In genomic region chr10:122486396-122487080, GRCh38 we compare ENCODE assay signal across 29 cellular contexts. TPM values are rescaled to one million over a fixed set of nuclear protein-coding genes. Genes with fewer than 3 reads are reported as not detected.
DNase-seq lines count a peak whose midpoint lies in the region; ATAC-seq and TF ChIP-seq lines count a peak whose summit lies in the region.
"Had no signal": no experiment of that assay in that cellular context is flagged by ENCODE, and none has a peak within 500 bp of the region (broad histone marks: within the 10 kb centered on the region; RNA-seq: fewer than 3 reads in every experiment).

No MANE protein-coding gene starts in this region.

- H2AK5ac ChIP-seq in neuronal stem cell (ENCODE audit: low read depth, low read length): no peak overlapping the region

- no peak overlapping the region for H3K14ac ChIP-seq in neuronal stem cell (ENCODE audit: low read length)

- no peak overlapping the region for H3K23ac ChIP-seq in neuronal stem cell (ENCODE audit: low read depth, low read length, poor library complexity)

- peak overlapping the region; percentile 73 for H3K27ac ChIP-seq in RWPE1
- H3K27ac ChIP-seq in dorsolateral prefrontal cortex: peak overlapping the region; percentile 13 to 99 (median 88)
- no peak overlapping the region for H3K27ac ChIP-seq in neuronal stem cell (replicated peaks; ENCODE audit: low read length)
- H3K27ac ChIP-seq in upper lobe of right lung: no peak overlapping the region
- H3K27ac ChIP-seq: pancreas, right lobe of liver, VCaP had no signal

- H3K4me1 ChIP-seq in neuronal stem cell (ENCODE audit: control insufficient read depth in 2 of 2, insufficient read depth in 1 of 2, low read depth in 1 of 2, low read length in 2 of 2) (peaks cover 10 to 27% of the 10 kb centered on the region in 2 donors), upper lobe of right lung (peaks cover 12% of the 10 kb centered on the region)
- H3K4me1 ChIP-seq: pancreas had no signal

- intact Hi-C loops in dorsolateral prefrontal cortex (cut with DNase I) (no loop called here), upper lobe of right lung (cut with DNase I) (no loop called here)

- no peak for ATAC-seq in upper lobe of right lung
- ATAC-seq: naive thymus-derived CD4-positive, alpha-beta T cell had no signal

- POLR2A ChIA-PET in RWPE1 (lab: Yijun Ruan, JAX; ENCODE audit: low non-redundant PET): interaction anchor here (0.5 kb wide), 1 partner anchor 117 kb away, joined by 3 read pairs; no protein-coding TSS in a partner anchor

- H2BK5ac ChIP-seq in neuronal stem cell (ENCODE audit: low read length): no peak overlapping the region

- H3K4me3 ChIP-seq in dorsolateral prefrontal cortex (peak overlapping the region in 11 of 59 donors; percentile 6 to 47 (median 18)), neuronal stem cell (ENCODE audit: low read length in 2 of 2) (no peak overlapping the region), upper lobe of right lung (no peak overlapping the region)
- H3K4me3 ChIP-seq: heart right ventricle, pancreas, right lobe of liver, stomach had no signal

- H3K36me3 ChIP-seq in neuronal stem cell (replicated peaks in 1 of 2; ENCODE audit: control insufficient read depth in 2 of 2, insufficient read depth in 2 of 2, low read length in 2 of 2) (no peaks in the 10 kb centered on the region), upper lobe of right lung (peaks cover 9% of the 10 kb centered on the region)
- H3K36me3 ChIP-seq: pancreas, right lobe of liver had no signal

- CTCF ChIA-PET in RWPE1 (lab: Yijun Ruan, JAX): no interaction called here

- peak overlapping the region; percentile 62 for H3K18ac ChIP-seq in neuronal stem cell (ENCODE audit: low read length)

- peak overlapping the region; percentile 9 for H2AFZ ChIP-seq in neuronal stem cell (ENCODE audit: low read length)

- H3K79me1 ChIP-seq in neuronal stem cell (ENCODE audit: low read depth, low read length): no peaks in the 10 kb centered on the region

- WGBS in neuronal stem cell (ENCODE audit: extremely low coverage in 2 of 2, insufficient read length in 2 of 2, insufficient replicate concordance in 1 of 2), 2 donors: no CpG with 5 or more reads among the region's 9 CpGs

- no peak overlapping the region for H2BK15ac ChIP-seq in neuronal stem cell (ENCODE audit: low read length)

- H3K9me3 ChIP-seq in neuronal stem cell (replicated peaks in 1 of 2; ENCODE audit: control insufficient read depth in 2 of 2, insufficient read depth in 1 of 2, low read depth in 1 of 2, low read length in 2 of 2) (peaks cover 0 to 3% of the 10 kb centered on the region in 2 donors), upper lobe of right lung (no peaks in the 10 kb centered on the region)
- H3K9me3 ChIP-seq: heart right ventricle, pancreas, right lobe of liver, stomach had no signal

- H2BK12ac ChIP-seq in neuronal stem cell (ENCODE audit: low read length): no peak overlapping the region

- no peak overlapping the region for H4K91ac ChIP-seq in neuronal stem cell (ENCODE audit: low read depth, low read length, poor library complexity)

- no peak for DNase-seq in RWPE1 (ENCODE audit: low spot score)
- peak in 2 of 10 donors; percentile 28 to 35 for DNase-seq in dorsolateral prefrontal cortex
- no peak for DNase-seq in neuronal stem cell (ENCODE audit: low spot score)
- peak; percentile 30 for DNase-seq in upper lobe of right lung
- no peak for DNase-seq in kidney tubule cell (ENCODE audit: low spot score)
- DNase-seq in HuH-7.5 (ENCODE audit: low spot score): no peak
- DNase-seq in AG08396 (ENCODE audit: low spot score): no peak
- DNase-seq: activated CD4-positive, alpha-beta T cell treated with anti-CD3 and anti-CD28 coated beads for 48 hours; activated naive CD4-positive, alpha-beta T cell treated with anti-CD3 and anti-CD28 coated beads, Interleukin-2, amount 10 ng/mL, durations not matched to agents 7 days and 5 days; amniotic stem cell; Calu3; DND-41; H7; heart right ventricle; Kasumi-1; naive thymus-derived CD4-positive, alpha-beta T cell; NCI-H1930; right lobe of liver; RPMI8226; stimulated activated CD4-positive, alpha-beta T cell treated with anti-CD3 and anti-CD28 coated beads, Interleukin-15, amount 100 ng/mL, for 24 hours; stomach had no signal

- H2BK120ac ChIP-seq in neuronal stem cell (ENCODE audit: low read depth, low read length): no peak overlapping the region

- H3K27me3 ChIP-seq in dorsolateral prefrontal cortex: no peaks in the 10 kb centered on the region
- no peaks in the 10 kb centered on the region for H3K27me3 ChIP-seq in neuronal stem cell (ENCODE audit: control insufficient read depth in 3 of 3, insufficient read depth in 3 of 3, low read depth in 1 of 3, low read length in 3 of 3)
- H3K27me3 ChIP-seq in upper lobe of right lung: no peaks in the 10 kb centered on the region
- H3K27me3 ChIP-seq: heart right ventricle, pancreas, right lobe of liver, stomach had no signal

- H3K9ac ChIP-seq in neuronal stem cell (ENCODE audit: low read depth, low read length, poor library complexity): peak overlapping the region; percentile 39

- no peak overlapping the region for H3K4ac ChIP-seq in neuronal stem cell (ENCODE audit: low read length)

- H3K4me2 ChIP-seq in neuronal stem cell (ENCODE audit: insufficient read depth, low read length, poor library complexity, severe bottlenecking): no peak overlapping the region

- H4K8ac ChIP-seq in neuronal stem cell (ENCODE audit: low read depth, low read length): peak overlapping the region; percentile 94

- TF ChIP-seq CTCF in RWPE1 (conservative IDR thresholded peaks at IDR 0.05; ENCODE audit: low read depth) (no peak), dorsolateral prefrontal cortex (IDR thresholded peaks at IDR 0.05 in 54 of 56, conservative IDR thresholded peaks at IDR 0.05 in 2 of 56; ENCODE audit: low read depth in 1 of 56, partially characterized antibody in 56 of 56) (no peak), upper lobe of right lung (IDR thresholded peaks at IDR 0.05) (no peak)

RNA-seq across cellular contexts. Expression of gene HTRA1, which starts 25.2 kb away (rescaled TPM):
- total RNA-seq in dorsolateral prefrontal cortex (100 to 1,000 TPM; 154 to 492 (median 263) TPM), upper lobe of right lung (83.8 TPM)
- polyA plus RNA-seq in neuronal stem cell (2013, experiment 1 of 2): 9.0 TPM
- 8.8 TPM for polyA plus RNA-seq in neuronal stem cell (2013, experiment 2 of 2)
- total RNA-seq: activated CD8-positive, alpha-beta memory T cell treated with anti-CD3 and anti-CD28 coated beads for 36 hours; T-helper 2 cell treated with Interferon-gamma antibody and Interleukin-4, amounts not matched to agents 100 ng/mL and 5 ng/mL, for 36 hours had no signal
- polyA plus RNA-seq: naive thymus-derived CD4-positive, alpha-beta T cell had no signal

RNA-seq across cellular contexts. Expression of gene ARMS2, which starts 32.1 kb away (rescaled TPM):
- 1 to 10 TPM in 1 of 120 experiments, under 1 TPM in 8, not detected in 111; 0.63 to 2.1 (median 0.83) TPM for total RNA-seq in dorsolateral prefrontal cortex
- polyA plus RNA-seq in neuronal stem cell (2013, experiment 1 of 2): not detected
- polyA plus RNA-seq in neuronal stem cell (2013, experiment 2 of 2): not detected
- total RNA-seq in upper lobe of right lung: not detected
- total RNA-seq: activated CD8-positive, alpha-beta memory T cell treated with anti-CD3 and anti-CD28 coated beads for 36 hours; Calu3; fibroblast of villous mesenchyme; H7; left lobe of liver; naive thymus-derived CD4-positive, alpha-beta T cell; pancreas; right lobe of liver; stomach; T-helper 2 cell treated with Interferon-gamma antibody and Interleukin-4, amounts not matched to agents 100 ng/mL and 5 ng/mL, for 36 hours; urinary bladder had no signal
- polyA plus RNA-seq: CD14-positive monocyte; heart right ventricle; naive thymus-derived CD4-positive, alpha-beta T cell; pancreas; stomach; urinary bladder had no signal

Comparison
In these comparisons a context has a peak if more than half of its experiments do, and no peak if none do; other contexts are left out.
1. H3K27ac ChIP-seq: peak in RWPE1 (single experiment) and dorsolateral prefrontal cortex (59 of 59); none in neuronal stem cell (single experiment) and upper lobe of right lung (single experiment).